Comparison of ENCODE assay signal across 8 cellular contexts in the genomic region with DNA sequence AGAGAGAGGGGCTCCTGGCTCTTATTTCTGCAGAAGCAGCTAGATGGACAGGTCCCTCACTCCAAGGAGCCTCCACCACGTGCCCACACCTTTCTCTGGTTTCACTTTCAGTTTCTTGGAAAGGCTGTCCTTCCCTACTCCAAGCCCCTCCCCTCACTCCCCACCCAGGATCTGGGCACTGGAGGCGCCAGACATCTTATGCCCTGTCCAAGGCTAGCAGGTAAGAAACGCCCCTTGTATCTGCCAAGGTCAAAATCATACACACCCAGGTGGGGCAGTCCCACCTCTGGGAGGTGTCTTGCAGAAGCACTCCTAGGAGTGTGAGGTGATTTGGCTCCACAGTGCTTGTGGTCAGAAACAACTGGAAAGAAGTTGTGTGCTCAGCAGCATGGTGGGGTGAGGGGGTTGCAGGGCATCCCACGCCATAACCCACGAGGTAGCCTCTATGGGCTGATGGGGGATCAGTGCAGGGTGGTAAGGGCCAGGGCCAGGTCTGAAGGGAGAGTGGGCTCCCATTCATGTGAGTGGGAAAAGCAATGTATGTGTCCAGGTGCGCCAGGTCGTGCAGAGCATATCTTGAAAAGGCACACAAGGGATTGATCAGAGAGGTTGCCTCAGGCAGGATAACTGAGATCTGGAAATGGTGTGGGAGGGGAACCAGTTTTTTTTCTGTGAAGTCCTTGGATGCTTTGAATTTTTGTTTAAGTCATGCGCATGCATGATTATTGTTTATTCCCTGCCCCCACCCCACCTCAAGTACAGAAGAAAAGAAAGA. TPM values are rescaled to one million over a fixed set of nuclear protein-coding genes. Genes with fewer than 3 reads are reported as not detected.
DNase-seq lines count a peak whose midpoint lies in the region; ATAC-seq and TF ChIP-seq lines count a peak whose summit lies in the region.

No MANE protein-coding gene starts in this region.

- CTCF ChIA-PET in activated CD4-positive, alpha-beta T cell treated with anti-CD3 and anti-CD28 coated beads for 36 hours (lab: Charles Lee), result interaction anchor here (1.3 kb wide), 1 partner anchor 12 kb away, joined by 4 read pairs; no protein-coding TSS in a partner anchor

- no peak for TF ChIP-seq CTCF in fibroblast of mammary gland (conservative IDR thresholded peaks at IDR 0.05; ENCODE audit: control insufficient read depth, insufficient read depth, low read depth, low read length)

- H3K4me3 ChIP-seq in fibroblast of mammary gland (ENCODE audit: control insufficient read depth, low read depth, low read length), result no peak overlapping the region

- POLR2A ChIA-PET in activated CD4-positive, alpha-beta T cell treated with anti-CD3 and anti-CD28 coated beads for 36 hours (lab: Charles Lee), result interaction anchor here (0.6 kb wide), 1 partner anchor 14 kb away, joined by 3 read pairs; no protein-coding TSS in a partner anchor

- H3K4me3 Mint-ChIP-seq in activated CD4-positive, alpha-beta T cell treated with anti-CD3 and anti-CD28 coated beads for 36 hours, result no peak overlapping the region
- peak overlapping the region in 1 of 2 donors; percentile 30 for H3K4me3 Mint-ChIP-seq in stimulated activated naive B cell treated with anti-CD40 and anti-IgM and Interleukin-4, amounts not matched to agents 10 μg/mL and 1 μg/mL and 100 μg/mL, for 72 hours

- intact Hi-C loops in activated CD4-positive, alpha-beta T cell treated with anti-CD3 and anti-CD28 coated beads for 36 hours (cut with DNase I, micrococcal nuclease), result loop anchor here in 1 of 2 experiments (2.0 to 5.0 kb wide), 3 partner anchors 14 to 51 kb away; no protein-coding TSS in a partner anchor

- peak overlapping the region; percentile 43 for H3K27ac Mint-ChIP-seq in activated CD4-positive, alpha-beta T cell treated with anti-CD3 and anti-CD28 coated beads for 36 hours
- peak overlapping the region; percentile 11 for H3K27ac Mint-ChIP-seq in stimulated activated naive B cell treated with anti-CD40 and anti-IgM and Interleukin-4, amounts not matched to agents 10 μg/mL and 1 μg/mL and 100 μg/mL, for 72 hours

- peaks cover 38% of the 10 kb centered on the region for H3K4me1 Mint-ChIP-seq in activated CD4-positive, alpha-beta T cell treated with anti-CD3 and anti-CD28 coated beads for 36 hours
- peaks cover 47 to 71% of the 10 kb centered on the region in 2 donors for H3K4me1 Mint-ChIP-seq in stimulated activated naive B cell treated with anti-CD40 and anti-IgM and Interleukin-4, amounts not matched to agents 10 μg/mL and 1 μg/mL and 100 μg/mL, for 72 hours

- no peaks in the 10 kb centered on the region for H3K36me3 Mint-ChIP-seq in activated CD4-positive, alpha-beta T cell treated with anti-CD3 and anti-CD28 coated beads for 36 hours (ENCODE audit: low read depth)
- H3K36me3 Mint-ChIP-seq in stimulated activated naive B cell treated with anti-CD40 and anti-IgM and Interleukin-4, amounts not matched to agents 10 μg/mL and 1 μg/mL and 100 μg/mL, for 72 hours, result peaks cover 0 to 3% of the 10 kb centered on the region in 2 donors

- no peaks in the 10 kb centered on the region for H3K27me3 Mint-ChIP-seq in activated CD4-positive, alpha-beta T cell treated with anti-CD3 and anti-CD28 coated beads for 36 hours
- H3K27me3 Mint-ChIP-seq in stimulated activated naive B cell treated with anti-CD40 and anti-IgM and Interleukin-4, amounts not matched to agents 10 μg/mL and 1 μg/mL and 100 μg/mL, for 72 hours, result no peaks in the 10 kb centered on the region

- no peaks in the 10 kb centered on the region for H3K9me3 Mint-ChIP-seq in activated CD4-positive, alpha-beta T cell treated with anti-CD3 and anti-CD28 coated beads for 36 hours (ENCODE audit: low read depth)
- no peaks in the 10 kb centered on the region for H3K9me3 Mint-ChIP-seq in stimulated activated naive B cell treated with anti-CD40 and anti-IgM and Interleukin-4, amounts not matched to agents 10 μg/mL and 1 μg/mL and 100 μg/mL, for 72 hours

- peak; percentile 47 for DNase-seq in activated CD4-positive, alpha-beta T cell treated with anti-CD3 and anti-CD28 coated beads for 36 hours
- DNase-seq in activated CD4-positive, alpha-beta T cell treated with anti-CD3 and anti-CD28 coated beads, Interleukin-2, amount 50 U/mL, for 48 hours, result no peak
- peak; percentile 95 for DNase-seq in RPMI8226
- DNase-seq in fibroblast of mammary gland (ENCODE audit: low read depth), result peak; percentile 17
- no peak for DNase-seq in stimulated activated naive B cell treated with anti-CD40 and anti-IgM and Interleukin-4, amounts not matched to agents 10 μg/mL and 1 μg/mL and 100 μg/mL, for 72 hours
- DNase-seq in NCI-H1092 (lab: John Stamatoyannopoulos, UW), result no peak
- no peak for DNase-seq in SHP77 (lab: John Stamatoyannopoulos, UW)
- no peak for DNase-seq in NCI-H446 (lab: John Stamatoyannopoulos, UW)

- peak; percentile 24 for ATAC-seq in activated CD4-positive, alpha-beta T cell treated with anti-CD3 and anti-CD28 coated beads for 36 hours
- ATAC-seq in stimulated activated naive B cell treated with anti-CD40 and anti-IgM and Interleukin-4, amounts not matched to agents 10 μg/mL and 1 μg/mL and 100 μg/mL, for 72 hours (replicated peaks), result no peak

RNA-seq across cellular contexts. Expression of a gene that starts 31.8 kb away (rescaled TPM):
- total RNA-seq in activated CD4-positive, alpha-beta T cell treated with anti-CD3 and anti-CD28 coated beads for 36 hours, result not detected

RNA-seq across cellular contexts. Expression of a gene that starts 32.4 kb away (rescaled TPM):
- 10 to 100 TPM; 56.0 to 69.8 TPM for total RNA-seq in activated CD4-positive, alpha-beta T cell treated with anti-CD3 and anti-CD28 coated beads for 36 hours

RNA-seq across cellular contexts. Expression of a gene that starts 36.6 kb away (rescaled TPM):
- not detected for total RNA-seq in activated CD4-positive, alpha-beta T cell treated with anti-CD3 and anti-CD28 coated beads for 36 hours

RNA-seq across cellular contexts. Expression of a gene that starts 39.5 kb away (rescaled TPM):
- total RNA-seq in activated CD4-positive, alpha-beta T cell treated with anti-CD3 and anti-CD28 coated beads for 36 hours, result not detected

RNA-seq across cellular contexts. Expression of a gene that starts 43.8 kb away (rescaled TPM):
- total RNA-seq in activated CD4-positive, alpha-beta T cell treated with anti-CD3 and anti-CD28 coated beads for 36 hours, result not detected

Comparison
In these comparisons a context has a peak if more than half of its experiments do, and no peak if none do; other contexts are left out.
1. DNase-seq: peak in activated CD4-positive, alpha-beta T cell treated with anti-CD3 and anti-CD28 coated beads for 36 hours (single experiment), RPMI8226 (single experiment) and fibroblast of mammary gland (single experiment); none in activated CD4-positive, alpha-beta T cell treated with anti-CD3 and anti-CD28 coated beads, Interleukin-2, amount 50 U/mL, for 48 hours (0 of 2), stimulated activated naive B cell treated with anti-CD40 and anti-IgM and Interleukin-4, amounts not matched to agents 10 μg/mL and 1 μg/mL and 100 μg/mL, for 72 hours (single experiment), NCI-H1092 (single experiment), SHP77 (0 of 2) and NCI-H446 (0 of 2).